8 cellular contexts compared by ENCODE assay signal in the genomic region with DNA sequence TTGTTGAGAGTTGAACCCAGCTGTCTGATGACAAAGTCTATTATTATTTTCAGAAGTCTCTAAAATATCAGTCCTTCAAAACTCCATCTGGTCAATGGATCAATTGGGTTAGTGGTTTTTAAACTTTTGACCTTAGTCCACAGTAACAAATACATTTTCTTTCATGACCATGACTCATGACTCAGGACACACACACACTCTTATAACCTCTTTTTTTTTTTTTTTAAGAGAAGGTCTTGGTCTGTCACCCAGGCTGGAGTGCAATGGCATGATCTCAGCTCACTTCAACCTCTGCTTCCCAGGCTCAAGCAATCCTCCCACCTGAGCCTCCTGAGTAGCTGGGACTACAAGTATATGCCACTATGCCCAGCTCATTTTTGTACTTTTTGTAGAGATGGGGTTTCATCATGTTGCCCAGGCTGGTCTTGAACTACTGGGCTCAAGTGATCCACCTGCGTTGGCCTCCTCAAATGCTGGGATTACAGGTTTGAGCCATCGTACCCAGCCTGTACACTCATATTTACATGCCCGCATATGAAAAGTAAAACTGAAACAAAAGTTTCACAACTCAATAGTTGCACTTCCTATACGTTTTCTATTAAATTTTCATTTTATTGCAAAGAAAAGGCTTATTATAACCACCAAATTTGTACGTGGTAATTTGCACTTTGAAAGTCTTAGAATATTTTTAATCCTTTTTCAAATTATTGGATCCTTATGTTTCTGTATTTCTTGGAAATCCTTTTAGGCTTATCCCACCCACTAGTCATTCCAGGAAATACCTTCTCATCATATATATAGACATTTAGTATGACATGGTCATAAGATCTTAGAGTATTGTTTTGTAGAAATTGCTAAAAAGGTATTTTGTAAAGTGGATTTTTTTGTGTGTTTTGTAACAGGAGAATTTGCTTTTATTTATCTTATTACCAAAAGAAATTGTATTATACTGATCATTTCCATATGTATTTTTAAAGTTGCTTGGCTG.
DNase-seq lines count a peak whose midpoint lies in the region; ATAC-seq, FAIRE-seq and TF ChIP-seq lines count a peak whose summit lies in the region.

No MANE protein-coding gene starts in this region.

- peaks cover 6% of the 10 kb centered on the region; the same call in 1 of the 2 replicates for H3F3A ChIP-seq in SU-DHL-6 (ENCODE audit: insufficient read depth)

- H3K9me2 ChIP-seq in SU-DHL-6 (replicated peaks; ENCODE audit: insufficient read depth, low read length), result no peaks in the 10 kb centered on the region

- H3K9me3 ChIP-seq in SU-DHL-6 (ENCODE audit: insufficient read depth, low read length), result no peaks in the 10 kb centered on the region

- no peaks in the 10 kb centered on the region for H3K27me3 ChIP-seq in SU-DHL-6 (ENCODE audit: low read length)

- peak overlapping the region; percentile 67 to 80 for H3K4me3 Mint-ChIP-seq in stimulated activated naive B cell treated with anti-CD40 and anti-IgM and Interleukin-4, amounts not matched to agents 10 μg/mL and 1 μg/mL and 100 μg/mL, for 72 hours

- H3K79me2 ChIP-seq in SU-DHL-6 (ENCODE audit: insufficient read depth, low read length), result no peaks in the 10 kb centered on the region

- TF ChIP-seq CTCF in SU-DHL-6 (IDR thresholded peaks at IDR 0.05; ENCODE audit: insufficient read depth, low read length, poor library complexity, severe bottlenecking), result no peak

- no peaks in the 10 kb centered on the region for H4K20me1 ChIP-seq in SU-DHL-6 (ENCODE audit: low read depth, low read length)

- ATAC-seq in HG02943 (IDR thresholded peaks at IDR 0.05; ENCODE audit: low read depth, unreplicated experiment), result peak; percentile 88
- peak; percentile 90 to 95 for ATAC-seq in stimulated activated naive B cell treated with anti-CD40 and anti-IgM and Interleukin-4, amounts not matched to agents 10 μg/mL and 1 μg/mL and 100 μg/mL, for 72 hours (replicated peaks)

- peaks cover 0 to 4% of the 10 kb centered on the region in 2 donors for H3K9me3 Mint-ChIP-seq in stimulated activated naive B cell treated with anti-CD40 and anti-IgM and Interleukin-4, amounts not matched to agents 10 μg/mL and 1 μg/mL and 100 μg/mL, for 72 hours

- no peak for FAIRE-seq in RCC 7860 (lab: Jason Lieb, UNC)

- no peak overlapping the region for H2AFZ ChIP-seq in SU-DHL-6 (ENCODE audit: low read depth, low read length, severe bottlenecking)

- no peaks in the 10 kb centered on the region for H3K27me3 Mint-ChIP-seq in stimulated activated naive B cell treated with anti-CD40 and anti-IgM and Interleukin-4, amounts not matched to agents 10 μg/mL and 1 μg/mL and 100 μg/mL, for 72 hours

- no peak overlapping the region for H3K4me3 ChIP-seq in SU-DHL-6 (ENCODE audit: insufficient read depth, low read length, poor library complexity, severe bottlenecking)

- no peak overlapping the region for H3K27ac ChIP-seq in SU-DHL-6 (ENCODE audit: low read depth, low read length)

- H3K36me3 Mint-ChIP-seq in stimulated activated naive B cell treated with anti-CD40 and anti-IgM and Interleukin-4, amounts not matched to agents 10 μg/mL and 1 μg/mL and 100 μg/mL, for 72 hours, result no peaks in the 10 kb centered on the region

- peaks cover 13 to 39% of the 10 kb centered on the region in 2 donors for H3K4me1 Mint-ChIP-seq in stimulated activated naive B cell treated with anti-CD40 and anti-IgM and Interleukin-4, amounts not matched to agents 10 μg/mL and 1 μg/mL and 100 μg/mL, for 72 hours

- no peak overlapping the region for H3K9ac ChIP-seq in SU-DHL-6 (ENCODE audit: low read length)

- no peaks in the 10 kb centered on the region for H3K36me3 ChIP-seq in SU-DHL-6 (ENCODE audit: low read length)

- H3K4me2 ChIP-seq in SU-DHL-6 (ENCODE audit: low read depth, low read length, poor library complexity, severe bottlenecking), result peak overlapping the region; percentile 31

- H3K27ac Mint-ChIP-seq in stimulated activated naive B cell treated with anti-CD40 and anti-IgM and Interleukin-4, amounts not matched to agents 10 μg/mL and 1 μg/mL and 100 μg/mL, for 72 hours, result peak overlapping the region; percentile 93

- peak; percentile 12 for DNase-seq in activated T-cell treated with anti-CD3 and anti-CD28 coated beads for 48 hours (ENCODE audit: low read depth)
- no peak for DNase-seq in activated T-cell treated with anti-CD3 and anti-CD28 coated beads, Interleukin-2, amount 50 U/mL, for 1 hour
- DNase-seq in stimulated activated naive B cell treated with anti-CD40 and anti-IgM and Interleukin-4, amounts not matched to agents 10 μg/mL and 1 μg/mL and 100 μg/mL, for 72 hours, result peak; percentile 1
- DNase-seq in HK-2 (ENCODE audit: unreplicated experiment), result no peak
- no peak for DNase-seq in activated CD4-positive, CD25-positive, alpha-beta regulatory T cell (lab: John Stamatoyannopoulos, UW)
- no peak for DNase-seq in RCC 7860 (ENCODE audit: low spot score)

Comparison
In these comparisons a context has a peak if more than half of its experiments do, and no peak if none do; other contexts are left out.
1. DNase-seq: peak in activated T-cell treated with anti-CD3 and anti-CD28 coated beads for 48 hours (single experiment) and stimulated activated naive B cell treated with anti-CD40 and anti-IgM and Interleukin-4, amounts not matched to agents 10 μg/mL and 1 μg/mL and 100 μg/mL, for 72 hours (single experiment); none in activated T-cell treated with anti-CD3 and anti-CD28 coated beads, Interleukin-2, amount 50 U/mL, for 1 hour (single experiment), HK-2 (single experiment), activated CD4-positive, CD25-positive, alpha-beta regulatory T cell (0 of 4) and RCC 7860 (single experiment).